ENCODE assay signal across 16 cellular contexts in the genomic region with DNA sequence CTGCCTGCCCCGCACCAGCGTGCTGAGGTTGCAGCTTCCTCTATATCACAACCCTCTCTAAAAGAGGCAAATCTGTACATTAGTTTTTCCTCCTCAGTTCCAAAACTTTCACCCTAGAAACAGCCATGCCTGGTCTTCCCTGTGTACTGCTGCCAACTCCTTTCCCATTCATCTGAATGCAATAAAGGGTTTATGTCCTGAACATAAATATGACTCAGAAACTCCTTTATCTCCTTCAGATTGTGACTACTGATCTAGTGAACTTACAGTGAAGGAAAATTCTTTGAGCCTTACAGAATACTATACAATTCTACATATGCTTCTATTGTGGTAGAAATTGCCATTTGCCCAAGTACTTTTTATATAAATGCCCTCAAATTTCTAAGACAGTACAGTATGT.
DNase-seq lines count a peak whose midpoint lies in the region; ATAC-seq, FAIRE-seq and TF ChIP-seq lines count a peak whose summit lies in the region.
"Had no signal": no experiment of that assay in that cellular context is flagged by ENCODE, and none has a peak within 500 bp of the region (broad histone marks: within the 10 kb centered on the region; RNA-seq: fewer than 3 reads in every experiment).

No MANE protein-coding gene starts in this region.

- ATAC-seq in CD8-positive, alpha-beta T cell, result no peak
- ATAC-seq in GM19395 (IDR thresholded peaks at IDR 0.05; ENCODE audit: unreplicated experiment), result no peak

- H3K36me3 Mint-ChIP-seq in astrocyte (ENCODE audit: low read depth, unreplicated experiment), result no peaks in the 10 kb centered on the region
- no peaks in the 10 kb centered on the region for H3K36me3 Mint-ChIP-seq in CD8-positive, alpha-beta T cell
- H3K36me3 Mint-ChIP-seq: activated naive CD8-positive, alpha-beta T cell; memory B cell had no signal

- DNase-seq in AG04450 (ENCODE audit: low read depth, low spot score) (no peak), LoVo (ENCODE audit: low spot score) (peak; percentile 68), astrocyte (ENCODE audit: low read depth) (peak; percentile 72), hepatocyte (ENCODE audit: low spot score) (peak; percentile 20), kidney glomerular epithelial cell (lab: John Stamatoyannopoulos, UW) (no peak)
- DNase-seq in CD8-positive, alpha-beta T cell, result no peak
- DNase-seq in stimulated activated CD4-positive, alpha-beta T cell treated with anti-CD3 and anti-CD28 coated beads, Interleukin-4, amount 100 ng/mL, for 1 hour, result no peak
- DNase-seq: activated CD8-positive, alpha-beta memory T cell treated with anti-CD3 and anti-CD28 coated beads, Interleukin-2, amount 50 U/mL, for 4 hours; NCI-H1092; NCI-H2227 treated with DMSO at 0.1 percent for 48 hours; occipital lobe had no signal

- H3K9ac ChIP-seq in astrocyte (ENCODE audit: low read length), result peak overlapping the region; percentile 11

- CTCF ChIA-PET in AG04450 (lab: Charles Lee), result no interaction called here
- CTCF ChIA-PET in CD8-positive, alpha-beta T cell (lab: Charles Lee), result no interaction called here

- H3K27ac Mint-ChIP-seq in astrocyte (ENCODE audit: unreplicated experiment), result peak overlapping the region; percentile 6
- H3K27ac Mint-ChIP-seq in CD8-positive, alpha-beta T cell, result no peak overlapping the region
- H3K27ac Mint-ChIP-seq: activated naive CD8-positive, alpha-beta T cell; memory B cell had no signal

- H3K79me2 ChIP-seq in astrocyte (ENCODE audit: insufficient read depth, low read length) (no peaks in the 10 kb centered on the region), hepatocyte (no peaks in the 10 kb centered on the region)

- H3K27me3 ChIP-seq in AG04450 (ENCODE audit: control insufficient read depth, insufficient read depth, low read length), result no peaks in the 10 kb centered on the region
- no peaks in the 10 kb centered on the region for H3K27me3 ChIP-seq in astrocyte (ENCODE audit: insufficient read depth, low read length)
- no peaks in the 10 kb centered on the region for H3K27me3 ChIP-seq in hepatocyte
- no peaks in the 10 kb centered on the region for H3K27me3 ChIP-seq in CD8-positive, alpha-beta T cell (ENCODE audit: insufficient read depth, low read length)

- H3K27ac ChIP-seq in AG04450 (ENCODE audit: low read depth, low read length), result peak overlapping the region; percentile 23
- peak overlapping the region; percentile 50 for H3K27ac ChIP-seq in astrocyte (ENCODE audit: low read depth, low read length)
- no peak overlapping the region for H3K27ac ChIP-seq in hepatocyte
- no peak overlapping the region for H3K27ac ChIP-seq in CD8-positive, alpha-beta T cell (ENCODE audit: low read depth, low read length)

- H3K36me3 ChIP-seq in astrocyte (ENCODE audit: insufficient read depth, low read length) (no peaks in the 10 kb centered on the region), hepatocyte (replicated peaks; ENCODE audit: insufficient read depth, low read depth) (no peaks in the 10 kb centered on the region)
- H3K36me3 ChIP-seq in CD8-positive, alpha-beta T cell (ENCODE audit: insufficient read depth, low read length), result no peaks in the 10 kb centered on the region

- H3K4me3 Mint-ChIP-seq in astrocyte (ENCODE audit: unreplicated experiment), result no peak overlapping the region
- H3K4me3 Mint-ChIP-seq in CD8-positive, alpha-beta T cell, result no peak overlapping the region
- H3K4me3 Mint-ChIP-seq: activated naive CD8-positive, alpha-beta T cell; memory B cell had no signal

- POLR2A ChIA-PET in AG04450 (lab: Yijun Ruan, JAX), result no interaction called here
- POLR2A ChIA-PET in CD8-positive, alpha-beta T cell (lab: Charles Lee), result no interaction called here

- H3K4me3 ChIP-seq in AG04450 (ENCODE audit: low read depth, low read length) (no peak overlapping the region), astrocyte (ENCODE audit: insufficient read depth, low read depth, low read length) (no peak overlapping the region), hepatocyte (no peak overlapping the region)
- no peak overlapping the region for H3K4me3 ChIP-seq in CD8-positive, alpha-beta T cell (ENCODE audit: low read depth, low read length)

- intact Hi-C loops in CD8-positive, alpha-beta T cell (cut with DNase I, micrococcal nuclease), result no loop called here

- 87% methylated on average over 2 of the region's 2 CpGs for WGBS in hepatocyte (ENCODE audit: low lambda C conversion rate, missing lambda C conversion rate)

- TF ChIP-seq CTCF in AG04450 (IDR thresholded peaks at IDR 0.05; ENCODE audit: low read depth, low read length) (no peak), astrocyte (IDR thresholded peaks at IDR 0.05; ENCODE audit: insufficient read depth, low read depth, low read length) (no peak), hepatocyte (IDR thresholded peaks at IDR 0.05; ENCODE audit: poor library complexity) (no peak)
- no peak for TF ChIP-seq CTCF in CD8-positive, alpha-beta T cell (IDR thresholded peaks at IDR 0.05)

- FAIRE-seq in astrocyte (lab: Jason Lieb, UNC), result peak; percentile 74
- FAIRE-seq: colon, HTR-8/SVneo had no signal

- H3K4me2 ChIP-seq in astrocyte (ENCODE audit: low read length) (peak overlapping the region; percentile 62), hepatocyte (no peak overlapping the region)

- H4K20me1 ChIP-seq in astrocyte (ENCODE audit: insufficient read depth, low read length) (no peaks in the 10 kb centered on the region), hepatocyte (ENCODE audit: insufficient read depth, poor library complexity, severe bottlenecking) (no peaks in the 10 kb centered on the region)

- no peaks in the 10 kb centered on the region; the same call in 1 of the 2 replicates for H3K9me3 ChIP-seq in AG04450 (ENCODE audit: control insufficient read depth, insufficient read depth, low read length)
- H3K9me3 ChIP-seq in astrocyte (ENCODE audit: insufficient read depth, low read depth, low read length), result no peaks in the 10 kb centered on the region
- H3K9me3 ChIP-seq in hepatocyte (ENCODE audit: low read depth), result no peaks in the 10 kb centered on the region
- H3K9me3 ChIP-seq in CD8-positive, alpha-beta T cell (ENCODE audit: low read length), result no peaks in the 10 kb centered on the region

- H2AFZ ChIP-seq in astrocyte (ENCODE audit: low read depth, low read length) (no peak overlapping the region), hepatocyte (no peak overlapping the region)

- H3K9me2 ChIP-seq in hepatocyte (replicated peaks; ENCODE audit: insufficient read depth), result no peaks in the 10 kb centered on the region

- H3K9me3 Mint-ChIP-seq in astrocyte (ENCODE audit: unreplicated experiment), result no peaks in the 10 kb centered on the region
- H3K9me3 Mint-ChIP-seq in CD8-positive, alpha-beta T cell, result no peaks in the 10 kb centered on the region

- H3K4me1 ChIP-seq in astrocyte (ENCODE audit: insufficient read depth, low read length), result peaks cover 14% of the 10 kb centered on the region
- no peaks in the 10 kb centered on the region for H3K4me1 ChIP-seq in hepatocyte (ENCODE audit: insufficient read depth)
- no peaks in the 10 kb centered on the region for H3K4me1 ChIP-seq in CD8-positive, alpha-beta T cell (ENCODE audit: insufficient read depth, low read length)

- H3K27me3 Mint-ChIP-seq in astrocyte (ENCODE audit: low read depth, unreplicated experiment), result no peaks in the 10 kb centered on the region
- H3K27me3 Mint-ChIP-seq in CD8-positive, alpha-beta T cell (ENCODE audit: low read depth), result no peaks in the 10 kb centered on the region
- H3K27me3 Mint-ChIP-seq: activated naive CD8-positive, alpha-beta T cell; memory B cell had no signal

- H3K4me1 Mint-ChIP-seq in astrocyte (ENCODE audit: low read depth, unreplicated experiment), result peaks cover 13% of the 10 kb centered on the region
- H3K4me1 Mint-ChIP-seq in CD8-positive, alpha-beta T cell (ENCODE audit: low read depth), result no peaks in the 10 kb centered on the region
- H3K4me1 Mint-ChIP-seq: memory B cell had no signal

Comparison
In these comparisons a context has a peak if more than half of its experiments do, and no peak if none do; other contexts are left out.
1. DNase-seq: peak in LoVo (single experiment), astrocyte (single experiment) and hepatocyte (single experiment); none in AG04450 (single experiment), CD8-positive, alpha-beta T cell (0 of 7), kidney glomerular epithelial cell (single experiment) and stimulated activated CD4-positive, alpha-beta T cell treated with anti-CD3 and anti-CD28 coated beads, Interleukin-4, amount 100 ng/mL, for 1 hour (single experiment).
2. H3K27ac ChIP-seq: peak in AG04450 (single experiment) and astrocyte (single experiment); none in hepatocyte (single experiment) and CD8-positive, alpha-beta T cell (single experiment).